Comparison of ENCODE assay signal across 22 cellular contexts in the genomic region with DNA sequence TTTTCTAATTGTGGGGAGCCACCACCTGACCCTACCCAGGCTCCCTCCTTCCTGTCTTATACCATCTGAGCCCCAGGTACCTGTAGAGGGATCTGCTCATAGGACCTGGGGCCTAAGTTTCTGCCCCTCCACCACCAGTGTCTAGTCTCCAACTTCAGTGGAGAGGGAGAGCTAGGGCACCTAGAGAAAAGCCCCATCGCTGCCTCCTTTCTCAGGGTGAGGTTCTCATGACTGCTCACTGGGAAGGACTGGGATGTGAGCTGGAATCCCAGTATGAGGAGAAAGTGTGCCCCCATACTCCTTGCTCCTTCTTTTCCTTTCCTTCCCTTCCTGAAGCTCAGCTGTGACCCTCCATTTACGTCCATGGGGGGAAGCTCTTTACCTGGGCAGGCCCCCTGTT.
"Had no signal": no experiment of that assay in that cellular context is flagged by ENCODE, and none has a peak within 500 bp of the region (broad histone marks: within the 10 kb centered on the region; RNA-seq: fewer than 3 reads in every experiment).

No MANE protein-coding gene starts in this region.

- H3K9me3 Mint-ChIP-seq: activated naive CD4-positive, alpha-beta T cell treated with anti-CD3 and anti-CD28 coated beads for 36 hours; activated T-cell treated with anti-CD3 and anti-CD28 coated beads, Interleukin-2, amount 50 U/mL, for 4 hours; brain had no signal

- H3K27me3 Mint-ChIP-seq: activated CD4-positive, alpha-beta T cell treated with anti-CD3 and anti-CD28 coated beads for 36 hours had no signal

- H3K4me1 Mint-ChIP-seq: activated CD4-positive, alpha-beta T cell treated with anti-CD3 and anti-CD28 coated beads for 36 hours; T-helper 17 cell had no signal

- ATAC-seq: activated CD8-positive, alpha-beta T cell treated with anti-CD3 and anti-CD28 coated beads, Interleukin-2, amount 10 ng/mL, durations not matched to agents 7 days and 5 days; T-helper 17 cell had no signal

- H3K4me3 ChIP-seq: cardiac muscle cell had no signal

- H3K4me3 Mint-ChIP-seq: activated CD4-positive, alpha-beta T cell treated with anti-CD3 and anti-CD28 coated beads for 36 hours; activated CD8-positive, alpha-beta T cell treated with anti-CD3 and anti-CD28 coated beads, Interleukin-2, amount 10 ng/mL, durations not matched to agents 7 days and 5 days; activated naive CD4-positive, alpha-beta T cell treated with anti-CD3 and anti-CD28 coated beads for 36 hours; activated naive CD8-positive, alpha-beta T cell; activated T-cell treated with anti-CD3 and anti-CD28 coated beads, Interleukin-2, amount 50 U/mL, for 4 hours; brain; T-helper 17 cell had no signal

- H3K27ac Mint-ChIP-seq: activated CD4-positive, alpha-beta T cell treated with anti-CD3 and anti-CD28 coated beads for 36 hours; activated CD8-positive, alpha-beta T cell treated with anti-CD3 and anti-CD28 coated beads, Interleukin-2, amount 10 ng/mL, durations not matched to agents 7 days and 5 days; activated naive CD4-positive, alpha-beta T cell treated with anti-CD3 and anti-CD28 coated beads for 36 hours; activated naive CD8-positive, alpha-beta T cell; brain; T-helper 17 cell had no signal

- H3K36me3 Mint-ChIP-seq: activated naive CD8-positive, alpha-beta T cell; brain had no signal

- DNase-seq: activated CD4-positive, CD25-positive, alpha-beta regulatory T cell; activated CD8-positive, alpha-beta T cell treated with anti-CD3 and anti-CD28 coated beads, Interleukin-2, amount 10 ng/mL, durations not matched to agents 7 days and 5 days; activated gamma-delta T cell; activated T-cell treated with anti-CD3 and anti-CD28 coated beads, Interleukin-2, amount 50 U/mL, for 4 hours; amygdala; NCI-H1092 treated with DMSO at 0.1 percent for 48 hours; NCI-H1436 treated with DMSO at 0.1 percent for 48 hours; NCI-H187 treated with DMSO at 0.1 percent for 48 hours; NCI-H2171 treated with DMSO at 0.1 percent for 48 hours; NCI-H226; NCI-H526 treated with DMSO at 0.1 percent for 48 hours; NCI-H82; SIG-M5; T-helper 17 cell; T-helper 9 cell had no signal

- H3K27ac ChIP-seq: cardiac muscle cell, KMS-11, VCaP had no signal
